32 cellular contexts compared by ENCODE assay signal in genomic region chrX:68287419-68287818, GRCh38.
"Had no signal": no experiment of that assay in that cellular context is flagged by ENCODE, and none has a peak within 500 bp of the region (broad histone marks: within the 10 kb centered on the region; RNA-seq: fewer than 3 reads in every experiment).

No MANE protein-coding gene starts in this region.

- DNase-seq: activated B cell treated with CpG ODN at 0.5 μM for 24 hours; activated CD4-positive, alpha-beta memory T cell treated with anti-CD3 and anti-CD28 coated beads for 36 hours; activated CD4-positive, alpha-beta T cell treated with anti-CD3 and anti-CD28 coated beads for 4 hours; activated CD4-positive, alpha-beta T cell treated with anti-CD3 and anti-CD28 coated beads, Interleukin-2, amount 10 ng/mL, durations not matched to agents 24 days and 14 days; activated CD4-positive, alpha-beta T cell treated with anti-CD3 and anti-CD28 coated beads, Interleukin-2, amount 50 U/mL, for 1 hour; activated CD4-positive, alpha-beta T cell treated with anti-CD3 and anti-CD28 coated beads, Interleukin-2, amount 50 U/mL, for 4 hours; activated CD4-positive, CD25-positive, alpha-beta regulatory T cell treated with anti-CD3 and anti-CD28 coated beads, Interleukin-2, amount 50 U/mL, for 72 hours; activated CD8-positive, alpha-beta memory T cell treated with anti-CD3 and anti-CD28 coated beads, Interleukin-2, amount 50 U/mL, for 4 hours; activated CD8-positive, alpha-beta T cell treated with anti-CD3 and anti-CD28 coated beads for 36 hours; activated effector memory CD4-positive, alpha-beta T cell treated with anti-CD3 and anti-CD28 coated beads, Interleukin-2, amount 50 U/mL, for 16 hours; activated gamma-delta T cell treated with Interleukin-2 at 50 U/mL for 16 hours; activated naive CD4-positive, alpha-beta T cell; activated naive CD4-positive, alpha-beta T cell treated with anti-CD3 and anti-CD28 coated beads for 36 hours; activated naive CD4-positive, alpha-beta T cell treated with anti-CD3 and anti-CD28 coated beads, Interleukin-2, amount 50 U/mL, for 16 hours; activated naive CD8-positive, alpha-beta T cell treated with anti-CD3 and anti-CD28 coated beads for 36 hours; activated T-cell treated with anti-CD3 and anti-CD28 coated beads for 4 hours; activated T-cell treated with anti-CD3 and anti-CD28 coated beads, Interleukin-2, amount 50 U/mL, for 1 hour; activated T-cell treated with anti-CD3 and anti-CD28 coated beads, Interleukin-2, amount 50 U/mL, for 4 hours; activated T-cell treated with anti-CD3 and anti-CD28 coated beads, Interleukin-2, amount 50 U/mL, for 72 hours; adrenal gland; amniotic stem cell; aorta; body of pancreas; brain microvascular endothelial cell; central memory CD4-positive, alpha-beta T cell; T-helper 2 cell; T-helper 9 cell had no signal

- H3K4me3 Mint-ChIP-seq: activated B cell treated with CpG ODN at 0.5 μM for 24 hours; activated CD4-positive, alpha-beta memory T cell treated with anti-CD3 and anti-CD28 coated beads for 36 hours; activated CD4-positive, alpha-beta T cell treated with anti-CD3 and anti-CD28 coated beads, Interleukin-2, amount 10 ng/mL, durations not matched to agents 24 days and 14 days; activated CD8-positive, alpha-beta T cell treated with anti-CD3 and anti-CD28 coated beads for 36 hours; activated naive CD4-positive, alpha-beta T cell treated with anti-CD3 and anti-CD28 coated beads for 36 hours; activated naive CD8-positive, alpha-beta T cell treated with anti-CD3 and anti-CD28 coated beads for 36 hours; activated T-cell treated with anti-CD3 and anti-CD28 coated beads, Interleukin-2, amount 50 U/mL, for 4 hours; activated T-cell treated with anti-CD3 and anti-CD28 coated beads, Interleukin-2, amount 50 U/mL, for 72 hours; activated T-helper 1 cell treated with anti-CD3 and anti-CD28 coated beads, Interleukin-12 subunit alpha, Interleukin-12 subunit beta, Interleukin-2, Interleukin-4 antibody, amounts not matched to agents 30 ng/mL and 10 ng/mL and 1 ng/mL, durations not matched to agents 14 hours and 24 hours and 36 hours; activated T-helper 17 cell treated with anti-CD3 and anti-CD28 coated beads, Interleukin-2, amount 50 U/mL, for 72 hours; T-helper 1 cell treated with Interleukin-12 subunit alpha and Interleukin-12 subunit beta and Interleukin-4 antibody, amounts not matched to agents 30 μg/mL and 1 μg/mL, for 36 hours; T-helper 2 cell treated with Interferon-gamma antibody and Interleukin-4, amounts not matched to agents 5 μg/mL and 100 μg/mL, for 36 hours had no signal

- H3K9me3 Mint-ChIP-seq: activated B cell treated with CpG ODN at 0.5 μM for 24 hours; activated CD4-positive, alpha-beta memory T cell treated with anti-CD3 and anti-CD28 coated beads for 36 hours; activated CD4-positive, alpha-beta T cell treated with anti-CD3 and anti-CD28 coated beads, Interleukin-2, amount 10 ng/mL, durations not matched to agents 24 days and 14 days; activated CD8-positive, alpha-beta T cell treated with anti-CD3 and anti-CD28 coated beads for 36 hours; activated naive CD4-positive, alpha-beta T cell treated with anti-CD3 and anti-CD28 coated beads for 36 hours; activated naive CD4-positive, alpha-beta T cell treated with anti-CD3 and anti-CD28 coated beads, Interleukin-2, amount 50 U/mL, for 72 hours; activated naive CD8-positive, alpha-beta T cell treated with anti-CD3 and anti-CD28 coated beads for 36 hours; activated T-cell treated with anti-CD3 and anti-CD28 coated beads, Interleukin-2, amount 50 U/mL, for 4 hours; activated T-cell treated with anti-CD3 and anti-CD28 coated beads, Interleukin-2, amount 50 U/mL, for 72 hours; activated T-helper 1 cell treated with anti-CD3 and anti-CD28 coated beads, Interleukin-12 subunit alpha, Interleukin-12 subunit beta, Interleukin-2, Interleukin-4 antibody, amounts not matched to agents 30 ng/mL and 10 ng/mL and 1 ng/mL, durations not matched to agents 14 hours and 24 hours and 36 hours; T-helper 1 cell treated with Interleukin-12 subunit alpha and Interleukin-12 subunit beta and Interleukin-4 antibody, amounts not matched to agents 30 μg/mL and 1 μg/mL, for 36 hours; T-helper 2 cell treated with Interferon-gamma antibody and Interleukin-4, amounts not matched to agents 5 μg/mL and 100 μg/mL, for 36 hours had no signal

- H3K27ac Mint-ChIP-seq: activated B cell treated with CpG ODN at 0.5 μM for 24 hours; activated CD4-positive, alpha-beta memory T cell treated with anti-CD3 and anti-CD28 coated beads for 36 hours; activated CD4-positive, alpha-beta T cell treated with anti-CD3 and anti-CD28 coated beads, Interleukin-2, amount 10 ng/mL, durations not matched to agents 24 days and 14 days; activated CD8-positive, alpha-beta T cell treated with anti-CD3 and anti-CD28 coated beads for 36 hours; activated naive CD4-positive, alpha-beta T cell treated with anti-CD3 and anti-CD28 coated beads for 36 hours; activated naive CD4-positive, alpha-beta T cell treated with anti-CD3 and anti-CD28 coated beads, Interleukin-2, amount 50 U/mL, for 72 hours; activated naive CD8-positive, alpha-beta T cell treated with anti-CD3 and anti-CD28 coated beads for 36 hours; activated T-cell treated with anti-CD3 and anti-CD28 coated beads, Interleukin-2, amount 50 U/mL, for 72 hours; activated T-helper 1 cell treated with anti-CD3 and anti-CD28 coated beads, Interleukin-12 subunit alpha, Interleukin-12 subunit beta, Interleukin-2, Interleukin-4 antibody, amounts not matched to agents 30 ng/mL and 10 ng/mL and 1 ng/mL, durations not matched to agents 14 hours and 24 hours and 36 hours; activated T-helper 17 cell treated with anti-CD3 and anti-CD28 coated beads, Interleukin-2, amount 50 U/mL, for 72 hours; T-helper 1 cell treated with Interleukin-12 subunit alpha and Interleukin-12 subunit beta and Interleukin-4 antibody, amounts not matched to agents 30 μg/mL and 1 μg/mL, for 36 hours; T-helper 2 cell treated with Interferon-gamma antibody and Interleukin-4, amounts not matched to agents 5 μg/mL and 100 μg/mL, for 36 hours had no signal

- H3K36me3 Mint-ChIP-seq: activated CD4-positive, alpha-beta memory T cell treated with anti-CD3 and anti-CD28 coated beads for 36 hours; activated naive CD4-positive, alpha-beta T cell treated with anti-CD3 and anti-CD28 coated beads, Interleukin-2, amount 50 U/mL, for 72 hours; activated naive CD8-positive, alpha-beta T cell treated with anti-CD3 and anti-CD28 coated beads for 36 hours had no signal

- H3K27me3 Mint-ChIP-seq: activated B cell treated with CpG ODN at 0.5 μM for 24 hours; activated CD4-positive, alpha-beta memory T cell treated with anti-CD3 and anti-CD28 coated beads for 36 hours; activated CD4-positive, alpha-beta T cell treated with anti-CD3 and anti-CD28 coated beads, Interleukin-2, amount 10 ng/mL, durations not matched to agents 24 days and 14 days; activated CD8-positive, alpha-beta T cell treated with anti-CD3 and anti-CD28 coated beads for 36 hours; activated naive CD8-positive, alpha-beta T cell treated with anti-CD3 and anti-CD28 coated beads for 36 hours had no signal

- H3K4me1 Mint-ChIP-seq: activated B cell treated with CpG ODN at 0.5 μM for 24 hours; activated CD4-positive, alpha-beta T cell treated with anti-CD3 and anti-CD28 coated beads, Interleukin-2, amount 10 ng/mL, durations not matched to agents 24 days and 14 days; activated naive CD8-positive, alpha-beta T cell treated with anti-CD3 and anti-CD28 coated beads for 36 hours; activated T-helper 17 cell treated with anti-CD3 and anti-CD28 coated beads, Interleukin-2, amount 50 U/mL, for 72 hours had no signal

- ATAC-seq: activated CD8-positive, alpha-beta T cell treated with anti-CD3 and anti-CD28 coated beads for 36 hours; activated naive CD4-positive, alpha-beta T cell treated with anti-CD3 and anti-CD28 coated beads, Interleukin-2, amount 50 U/mL, for 72 hours; activated T-cell treated with anti-CD3 and anti-CD28 coated beads, Interleukin-2, amount 50 U/mL, for 4 hours; activated T-cell treated with anti-CD3 and anti-CD28 coated beads, Interleukin-2, amount 50 U/mL, for 72 hours; activated T-helper 17 cell treated with anti-CD3 and anti-CD28 coated beads, Interleukin-2, amount 50 U/mL, for 72 hours; body of pancreas had no signal
